ENCODE assay signal across 1 cellular context in the genomic region with DNA sequence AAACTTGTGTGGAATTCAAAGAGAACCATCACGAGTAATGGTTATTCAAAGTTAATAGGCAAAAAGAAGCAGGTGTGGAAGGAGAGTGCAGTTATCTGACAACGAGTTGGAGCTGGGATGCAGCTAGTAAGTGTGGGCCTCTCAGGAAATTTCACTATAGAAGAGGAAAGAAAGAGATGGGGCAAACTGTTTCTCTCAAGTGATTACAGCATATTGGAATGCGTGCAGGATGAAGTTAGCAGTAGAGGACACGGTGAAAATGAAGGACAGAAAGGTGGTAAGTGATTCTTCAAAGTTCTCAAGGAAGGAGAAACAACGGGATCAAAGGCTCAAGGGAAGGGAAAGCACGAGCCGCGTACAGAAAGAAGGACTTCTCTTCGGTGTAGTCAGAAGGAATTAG.
TF ChIP-seq lines count a peak whose summit lies in the region.

No MANE protein-coding gene starts in this region.

TF ChIP-seq in GM23338, 12 proteins besides CTCF, POLR2A, EP300 and RAD21 (continued from another document):
- no peak for TF ChIP-seq EZH2 (IDR thresholded peaks at IDR 0.05; ENCODE audit: low read depth, unreplicated experiment)
- TF ChIP-seq JUNB (IDR thresholded peaks at IDR 0.05; ENCODE audit: unreplicated experiment) = no peak
- no peak for TF ChIP-seq ZNF331 (CRISPR knock-in tag; IDR thresholded peaks at IDR 0.05; ENCODE audit: low read depth)
- no peak for TF ChIP-seq NANOG (IDR thresholded peaks at IDR 0.05; ENCODE audit: borderline replicate concordance)
- no peak for TF ChIP-seq EZH2phosphoT487 (IDR thresholded peaks at IDR 0.05; ENCODE audit: unreplicated experiment)
TF ChIP-seq in GM23338: peak in this region for 0.
